10 cellular contexts compared by ENCODE assay signal in genomic region chr2:197851451-197851850, GRCh38. TPM values are rescaled to one million over a fixed set of nuclear protein-coding genes. Genes with fewer than 3 reads are reported as not detected.
DNase-seq lines count a peak whose midpoint lies in the region; ATAC-seq and TF ChIP-seq lines count a peak whose summit lies in the region.
"Had no signal": no experiment of that assay in that cellular context is flagged by ENCODE, and none has a peak within 500 bp of the region (broad histone marks: within the 10 kb centered on the region; RNA-seq: fewer than 3 reads in every experiment).

No MANE protein-coding gene starts in this region.

- H3K9me3 ChIP-seq in DOHH2 (ENCODE audit: control insufficient read depth, insufficient read depth, low read length) (no peaks in the 10 kb centered on the region), SK-N-SH (no peaks in the 10 kb centered on the region)

- 79% methylated on average over 1 of the region's 1 CpG for WGBS in SK-N-SH (ENCODE audit: low lambda C conversion rate)

- no peaks in the 10 kb centered on the region for H3K9me2 ChIP-seq in DOHH2 (replicated peaks; ENCODE audit: control insufficient read depth, low read length)
- no peaks in the 10 kb centered on the region for H3K9me2 ChIP-seq in SK-N-SH

- H3K4me3 ChIP-seq in DOHH2 (ENCODE audit: low read length) (no peak overlapping the region), SK-N-SH (ENCODE audit: low read depth in 2 of 2, low read length in 1 of 2) (no peak overlapping the region)

- no peaks in the 10 kb centered on the region for H3K36me3 ChIP-seq in DOHH2 (ENCODE audit: control insufficient read depth, low read length)
- no peaks in the 10 kb centered on the region for H3K36me3 ChIP-seq in SK-N-SH (replicated peaks in 1 of 2; ENCODE audit: control insufficient read depth in 1 of 2, insufficient read depth in 2 of 2, low read length in 1 of 2)

- H3F3A ChIP-seq in DOHH2 (ENCODE audit: control insufficient read depth, insufficient read depth) (no peaks in the 10 kb centered on the region), SK-N-SH (replicated peaks; ENCODE audit: insufficient read depth) (peaks cover 1% of the 10 kb centered on the region)

- H3K4me2 ChIP-seq in DOHH2 (ENCODE audit: low read length) (no peak overlapping the region), SK-N-SH (no peak overlapping the region)

- CTCF ChIA-PET in SK-N-SH (lab: Yijun Ruan, JAX): interaction anchor here (0.7 to 2.9 kb wide), 6 partner anchors 15 to 445 kb away, joined by 3 to 9 read pairs (median 4); no protein-coding TSS in a partner anchor

- TF ChIP-seq CTCF in DOHH2 (IDR thresholded peaks at IDR 0.05; ENCODE audit: low read depth, low read length, poor library complexity, severe bottlenecking): peak; percentile 28
- peak; percentile 13; the same call in 1 of the 2 replicates for TF ChIP-seq CTCF in SK-N-SH (IDR thresholded peaks at IDR 0.05)

- DNase-seq in SK-N-SH: no peak
- peak; percentile 53 for DNase-seq in iPS-NIHi7 (ENCODE audit: extremely low spot score)
- DNase-seq in SK-N-DZ (ENCODE audit: low spot score): no peak
- DNase-seq in Ammon's horn (ENCODE audit: low spot score): no peak
- DNase-seq in activated CD8-positive, alpha-beta memory T cell treated with anti-CD3 and anti-CD28 coated beads for 24 hours: no peak
- DNase-seq: EL, NCI-H1436, SIG-M5 had no signal

- no peak overlapping the region for H2AFZ ChIP-seq in SK-N-SH (ENCODE audit: low read depth)

- TF ChIP-seq RAD21 in SK-N-SH (IDR thresholded peaks at IDR 0.05; ENCODE audit: low read length): peak; percentile 45

- H3K27me3 ChIP-seq in DOHH2 (ENCODE audit: control insufficient read depth, low read length) (0 out of 2 replicates have a peak, but pooled peaks cover 6% of the 10 kb centered on the region), SK-N-SH (ENCODE audit: insufficient read depth) (no peaks in the 10 kb centered on the region)

- POLR2A ChIA-PET in SK-N-SH (lab: Yijun Ruan, JAX): no interaction called here

- H3K4me1 ChIP-seq in DOHH2 (ENCODE audit: control insufficient read depth, low read length) (no peaks in the 10 kb centered on the region), SK-N-SH (ENCODE audit: control insufficient read depth in 1 of 2, insufficient read depth in 2 of 2, low read depth in 1 of 2, low read length in 1 of 2) (peaks cover 10% of the 10 kb centered on the region in 2 experiments; a peak in 2 of 4 replicates)

- H3K9ac ChIP-seq in SK-N-SH: no peak overlapping the region

- TF ChIP-seq EP300 in SK-N-SH (IDR thresholded peaks at IDR 0.05; ENCODE audit: borderline replicate concordance in 1 of 2, low read depth in 1 of 2, low read length in 1 of 2): no peak

- no peak overlapping the region for H3K27ac ChIP-seq in DOHH2 (ENCODE audit: low read depth, low read length)
- H3K27ac ChIP-seq in SK-N-SH (ENCODE audit: low read depth in 2 of 2, low read length in 1 of 2): no peak overlapping the region

- no peaks in the 10 kb centered on the region for H3K79me2 ChIP-seq in DOHH2 (ENCODE audit: control insufficient read depth, low read length)
- H3K79me2 ChIP-seq in SK-N-SH (ENCODE audit: insufficient read depth): peaks cover 38% of the 10 kb centered on the region; the same call in 1 of the 2 replicates

- peak; percentile 61 for ATAC-seq in GM19025 (IDR thresholded peaks at IDR 0.05; ENCODE audit: low read depth, unreplicated experiment)

- H4K20me1 ChIP-seq in DOHH2 (ENCODE audit: control insufficient read depth, insufficient read depth, low read depth, low read length) (no peaks in the 10 kb centered on the region), SK-N-SH (ENCODE audit: insufficient read depth) (no peaks in the 10 kb centered on the region; the same call in 1 of the 2 replicates)

TF ChIP-seq in SK-N-SH, 30 proteins besides CTCF, POLR2A, EP300 and RAD21 (continues in another document):
- no peak for TF ChIP-seq REST (IDR thresholded peaks at IDR 0.05; ENCODE audit: low read depth, low read length)
- TF ChIP-seq FOXJ3 (CRISPR knock-in tag; IDR thresholded peaks at IDR 0.05): no peak
- TF ChIP-seq NRF1 (IDR thresholded peaks at IDR 0.05; ENCODE audit: low read depth, low read length): no peak
- no peak for TF ChIP-seq FOSL2 (IDR thresholded peaks at IDR 0.05; ENCODE audit: borderline replicate concordance, low read depth)
- TF ChIP-seq RFX5 (IDR thresholded peaks at IDR 0.05; ENCODE audit: low read length): no peak
- no peak for TF ChIP-seq POLR2AphosphoS5 (IDR thresholded peaks at IDR 0.05; ENCODE audit: low read depth, low read length)
- TF ChIP-seq RCOR1 (IDR thresholded peaks at IDR 0.05; ENCODE audit: low read length): no peak
- TF ChIP-seq TAF1 (IDR thresholded peaks at IDR 0.05; ENCODE audit: borderline replicate concordance, low read depth, low read length): no peak
- TF ChIP-seq PBX3 (IDR thresholded peaks at IDR 0.05): no peak
- no peak for TF ChIP-seq USF1 (IDR thresholded peaks at IDR 0.05; ENCODE audit: borderline replicate concordance, low read depth)
- TF ChIP-seq ELF1 (IDR thresholded peaks at IDR 0.05): no peak
- no peak for TF ChIP-seq MEF2A (IDR thresholded peaks at IDR 0.05; ENCODE audit: borderline replicate concordance, low read depth)
- TF ChIP-seq NFIC (IDR thresholded peaks at IDR 0.05; ENCODE audit: borderline replicate concordance): no peak
- TF ChIP-seq IRF3 (IDR thresholded peaks at IDR 0.05; ENCODE audit: low read depth, low read length): no peak
- no peak for TF ChIP-seq MAX (IDR thresholded peaks at IDR 0.05; ENCODE audit: low read depth)
- TF ChIP-seq MXI1 (IDR thresholded peaks at IDR 0.05; ENCODE audit: low read depth, low read length): no peak

RNA-seq across cellular contexts. Expression of gene PLCL1, which starts 47.1 kb away (rescaled TPM):
- 7.7 and 10.3 TPM in 2 replicates for polyA plus RNA-seq in SK-N-SH (2012; rRNA removed)
- polyA plus RNA-seq in SK-N-SH (2012; cell fraction: cytosol; rRNA removed): 12.6 and 15.5 TPM in 2 replicates
- polyA plus RNA-seq in SK-N-SH (2012; cell fraction: nucleus; rRNA removed): 2.8 and 6.3 TPM in 2 replicates
- 0.03 and 0.15 TPM in 2 replicates for polyA plus RNA-seq in SK-N-DZ (2014; cell fraction: cytosol; rRNA removed)
- 0.17 TPM in 1 of 2 replicates, not detected in the other for polyA plus RNA-seq in SK-N-DZ (2014; cell fraction: nucleus; rRNA removed)
